Comparison of ENCODE assay signal across 1 cellular context in genomic region chr22:37363593-37363992, GRCh38.
TF ChIP-seq lines count a peak whose summit lies in the region.

No MANE protein-coding gene starts in this region.

TF ChIP-seq in H1, 55 proteins besides CTCF, POLR2A, EP300 and RAD21:
- TF ChIP-seq FOSL1 (IDR thresholded peaks at IDR 0.05; ENCODE audit: insufficient read depth, low read depth, low read length) = no peak
- TF ChIP-seq EGR1 (IDR thresholded peaks at IDR 0.05; ENCODE audit: borderline replicate concordance, low read depth, low read length) = no peak
- TF ChIP-seq KDM1A (IDR thresholded peaks at IDR 0.05; ENCODE audit: borderline replicate concordance, low read length) = no peak
- no peak for TF ChIP-seq NRF1 (IDR thresholded peaks at IDR 0.05; ENCODE audit: low read depth, low read length)
- TF ChIP-seq BCL11A (IDR thresholded peaks at IDR 0.05; ENCODE audit: low read depth in 2 of 2, low read length in 2 of 2) = no peak
- no peak for TF ChIP-seq ASH2L (IDR thresholded peaks at IDR 0.05; ENCODE audit: low read length)
- TF ChIP-seq ATF2 (IDR thresholded peaks at IDR 0.05; ENCODE audit: low read length) = no peak
- no peak for TF ChIP-seq JUND (IDR thresholded peaks at IDR 0.05; ENCODE audit: low read length)
- TF ChIP-seq RBBP5 (IDR thresholded peaks at IDR 0.05; ENCODE audit: borderline replicate concordance, low read depth, low read length) = no peak
- no peak for TF ChIP-seq TAF1 (IDR thresholded peaks at IDR 0.05; ENCODE audit: low read depth, low read length)
- TF ChIP-seq KDM5A (IDR thresholded peaks at IDR 0.05; ENCODE audit: low read length) = no peak
- TF ChIP-seq TCF12 (IDR thresholded peaks at IDR 0.05; ENCODE audit: low read depth, low read length) = no peak
- no peak for TF ChIP-seq YY1 (IDR thresholded peaks at IDR 0.05; ENCODE audit: low read depth, low read length)
- TF ChIP-seq RXRA (IDR thresholded peaks at IDR 0.05; ENCODE audit: insufficient read depth, low read depth, low read length) = no peak
- TF ChIP-seq JUN (IDR thresholded peaks at IDR 0.05; ENCODE audit: low read depth, low read length) = no peak
